Comparison of ENCODE assay signal across 8 cellular contexts in the genomic region with DNA sequence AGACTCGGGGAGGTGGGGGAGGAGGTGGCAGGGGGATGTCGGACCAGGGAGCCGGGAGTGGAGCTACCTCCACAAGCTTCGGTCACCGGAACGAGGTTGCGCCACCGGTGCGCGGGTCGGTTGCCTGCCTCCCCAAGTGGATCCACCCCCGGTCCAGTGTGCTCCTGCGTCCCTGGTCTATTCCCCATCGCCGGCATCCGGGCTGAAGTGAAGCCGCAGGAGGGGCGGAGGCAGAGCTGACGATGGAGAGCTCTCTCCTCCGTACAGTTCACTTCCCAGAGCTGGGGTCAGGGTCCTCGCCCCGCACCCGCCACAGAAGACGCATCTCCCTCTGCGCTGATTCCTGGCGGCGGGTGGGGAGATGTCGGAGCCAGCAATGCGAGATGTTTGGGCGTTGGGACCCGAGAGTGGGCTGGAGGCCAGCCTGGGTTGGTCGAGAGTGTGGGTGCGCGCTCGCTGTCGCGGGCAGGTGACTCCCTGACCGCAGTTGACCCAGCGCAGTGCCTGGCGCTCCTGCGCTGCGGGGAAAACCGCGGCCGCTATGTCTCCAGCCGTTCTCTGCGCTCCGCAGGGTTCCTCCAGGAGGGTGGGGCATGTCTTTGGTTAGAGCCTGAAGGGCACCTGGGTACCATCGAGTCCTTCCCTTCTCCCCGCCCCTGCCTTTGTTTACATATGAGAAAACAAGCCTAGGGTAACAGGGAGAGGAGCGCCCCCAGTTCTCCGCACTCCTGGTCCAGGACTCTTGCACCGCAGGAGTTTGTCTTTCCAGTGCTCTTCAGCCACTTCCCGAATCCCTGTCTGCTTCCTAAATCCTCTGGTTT. TPM values are rescaled to one million over a fixed set of nuclear protein-coding genes. Genes with fewer than 3 reads are reported as not detected.
DNase-seq lines count a peak whose midpoint lies in the region; ATAC-seq and TF ChIP-seq lines count a peak whose summit lies in the region.

No MANE protein-coding gene starts in this region.

- peaks cover 76% of the 10 kb centered on the region for H3K27me3 Mint-ChIP-seq in activated T-cell treated with anti-CD3 and anti-CD28 coated beads, Interleukin-2, amount 50 U/mL, for 72 hours (ENCODE audit: low read depth)

- H3K4me1 ChIP-seq in SK-N-SH (ENCODE audit: control insufficient read depth in 1 of 2, insufficient read depth in 2 of 2, low read depth in 1 of 2, low read length in 1 of 2) (peaks cover 5 to 44% of the 10 kb centered on the region in 2 experiments; a peak in 3 of 4 replicates), sigmoid colon (peaks cover 0 to 35% (median 25%) of the 10 kb centered on the region in 4 donors)

- H3K4me1 Mint-ChIP-seq in activated T-cell treated with anti-CD3 and anti-CD28 coated beads, Interleukin-2, amount 50 U/mL, for 72 hours (ENCODE audit: low read depth) = peaks cover 24% of the 10 kb centered on the region

- POLR2A ChIA-PET in SK-N-SH (lab: Yijun Ruan, JAX) = interaction anchor here (0.7 to 5.9 kb wide), 11 partner anchors 12 to 98 kb away, joined by 3 to 213 read pairs (median 34); no protein-coding TSS in a partner anchor

- peak overlapping the region; percentile 13 for H3K27ac Mint-ChIP-seq in activated T-cell treated with anti-CD3 and anti-CD28 coated beads, Interleukin-2, amount 50 U/mL, for 72 hours

- H3K79me2 ChIP-seq in SK-N-SH (ENCODE audit: insufficient read depth) = no peaks in the 10 kb centered on the region

- H3K36me3 ChIP-seq in SK-N-SH (replicated peaks in 1 of 2; ENCODE audit: control insufficient read depth in 1 of 2, insufficient read depth in 2 of 2, low read length in 1 of 2) (no peaks in the 10 kb centered on the region), sigmoid colon (no peaks in the 10 kb centered on the region)

- peak overlapping the region; percentile 94 to 99 for H3K4me3 Mint-ChIP-seq in activated T-cell treated with anti-CD3 and anti-CD28 coated beads, Interleukin-2, amount 50 U/mL, for 72 hours

- no peak overlapping the region for H2AFZ ChIP-seq in SK-N-SH (ENCODE audit: low read depth)

- 4% methylated on average over 23 of the region's 54 CpGs for WGBS in SK-N-SH (ENCODE audit: low lambda C conversion rate)
- WGBS in sigmoid colon, 2 donors = 2 to 3% methylated on average over 54 of the region's 54 CpGs

- TF ChIP-seq CTCF in SK-N-SH (IDR thresholded peaks at IDR 0.05) (no peak), sigmoid colon (IDR thresholded peaks at IDR 0.05) (no peak)

- H3K4me2 ChIP-seq in SK-N-SH = peak overlapping the region; percentile 81

- no peak overlapping the region for H3K9ac ChIP-seq in SK-N-SH

- TF ChIP-seq EP300 in SK-N-SH (IDR thresholded peaks at IDR 0.05; ENCODE audit: borderline replicate concordance in 1 of 2, low read depth in 1 of 2, low read length in 1 of 2) (no peak), sigmoid colon (IDR thresholded peaks at IDR 0.05) (no peak)

- TF ChIP-seq RAD21 in SK-N-SH (IDR thresholded peaks at IDR 0.05; ENCODE audit: low read length) = no peak

- peak overlapping the region in 1 of 2 experiments; percentile 93; a peak in 2 of 4 replicates for H3K27ac ChIP-seq in SK-N-SH (ENCODE audit: low read depth in 2 of 2, low read length in 1 of 2)
- H3K27ac ChIP-seq in sigmoid colon = peak overlapping the region; percentile 85 to 91 (median 86)

- H3K9me3 Mint-ChIP-seq in activated T-cell treated with anti-CD3 and anti-CD28 coated beads, Interleukin-2, amount 50 U/mL, for 72 hours = no peaks in the 10 kb centered on the region

- no peaks in the 10 kb centered on the region for H3F3A ChIP-seq in SK-N-SH (replicated peaks; ENCODE audit: insufficient read depth)

- no peaks in the 10 kb centered on the region for H3K9me2 ChIP-seq in SK-N-SH

- H4K20me1 ChIP-seq in SK-N-SH (ENCODE audit: insufficient read depth) = no peaks in the 10 kb centered on the region

- H3K9me3 ChIP-seq in SK-N-SH (no peaks in the 10 kb centered on the region), sigmoid colon (no peaks in the 10 kb centered on the region)

- TF ChIP-seq POLR2A in sigmoid colon (IDR thresholded peaks at IDR 0.05) = no peak

- intact Hi-C loops in left ventricle myocardium superior (cut with micrococcal nuclease) = loop anchor here (10.0 kb wide), 1 partner anchor 91 kb away; no protein-coding TSS in a partner anchor
- intact Hi-C loops in sigmoid colon (cut with DNase I) = loop anchor here (1.0 to 5.0 kb wide), 2 partner anchors 54 to 88 kb away; no protein-coding TSS in a partner anchor

- no peak; the same call in 2 of the 3 replicates for ATAC-seq in SK-N-SH treated with all-trans-retinoic acid at 6 μM for 48 hours
- ATAC-seq in activated T-cell treated with anti-CD3 and anti-CD28 coated beads, Interleukin-2, amount 50 U/mL, for 72 hours (replicated peaks in 1 of 2) = peak; percentile 12 to 72
- peak; percentile 12 for ATAC-seq in left ventricle myocardium superior

- DNase-seq in SK-N-SH (no peak), left ventricle myocardium superior (no peak), sigmoid colon (peak; percentile 74), mucosa of gallbladder (ENCODE audit: low spot score) (no peak), occipital lobe (lab: John Stamatoyannopoulos, UW) (no peak), Ammon's horn (ENCODE audit: low spot score) (no peak)
- DNase-seq in activated T-cell treated with anti-CD3 and anti-CD28 coated beads, Interleukin-2, amount 50 U/mL, for 72 hours = peak; percentile 18 to 74

- H3K4me3 ChIP-seq in SK-N-SH (ENCODE audit: low read depth in 2 of 2, low read length in 1 of 2) = peak overlapping the region; percentile 53 to 55; a peak in 3 of 4 replicates
- H3K4me3 ChIP-seq in sigmoid colon = peak overlapping the region; percentile 62 to 73 (median 70)

- CTCF ChIA-PET in SK-N-SH (lab: Yijun Ruan, JAX) = interaction anchor here (0.9 to 13.9 kb wide), 15 partner anchors 10 to 96 kb away, joined by 3 to 222 read pairs (median 5); no protein-coding TSS in a partner anchor

- peaks cover 62% of the 10 kb centered on the region for H3K27me3 ChIP-seq in SK-N-SH (ENCODE audit: insufficient read depth)
- peaks cover 0 to 63% (median 27%) of the 10 kb centered on the region in 3 donors for H3K27me3 ChIP-seq in sigmoid colon

- H3K36me3 Mint-ChIP-seq in activated T-cell treated with anti-CD3 and anti-CD28 coated beads, Interleukin-2, amount 50 U/mL, for 72 hours (ENCODE audit: insufficient read depth in 2 of 2) = peaks cover 6 to 8% of the 10 kb centered on the region in 2 donors

TF ChIP-seq in SK-N-SH, 30 proteins besides CTCF, POLR2A, EP300 and RAD21:
- TF ChIP-seq FOXM1 (IDR thresholded peaks at IDR 0.05; ENCODE audit: low read depth) (no peak), CHD2 (IDR thresholded peaks at IDR 0.05; ENCODE audit: low read length, partially characterized antibody) (peak; percentile 5), GATA2 (CRISPR knock-in tag; IDR thresholded peaks at IDR 0.05) (no peak), FOXJ3 (CRISPR knock-in tag; IDR thresholded peaks at IDR 0.05) (no peak), TAF1 (IDR thresholded peaks at IDR 0.05; ENCODE audit: borderline replicate concordance, low read depth, low read length) (no peak), RXRA (IDR thresholded peaks at IDR 0.05; ENCODE audit: borderline replicate concordance, low read depth) (no peak)
- TF ChIP-seq, protein P1, sequence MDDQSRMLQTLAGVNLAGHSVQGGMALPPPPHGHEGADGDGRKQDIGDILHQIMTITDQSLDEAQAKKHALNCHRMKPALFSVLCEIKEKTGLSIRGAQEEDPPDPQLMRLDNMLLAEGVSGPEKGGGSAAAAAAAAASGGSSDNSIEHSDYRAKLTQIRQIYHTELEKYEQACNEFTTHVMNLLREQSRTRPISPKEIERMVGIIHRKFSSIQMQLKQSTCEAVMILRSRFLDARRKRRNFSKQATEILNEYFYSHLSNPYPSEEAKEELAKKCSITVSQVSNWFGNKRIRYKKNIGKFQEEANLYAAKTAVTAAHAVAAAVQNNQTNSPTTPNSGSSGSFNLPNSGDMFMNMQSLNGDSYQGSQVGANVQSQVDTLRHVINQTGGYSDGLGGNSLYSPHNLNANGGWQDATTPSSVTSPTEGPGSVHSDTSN (IDR thresholded peaks at IDR 0.05) = no peak

TF ChIP-seq in SK-N-SH treated with all-trans-retinoic acid at 6 μM for 48 hours, 23 proteins besides CTCF, POLR2A, EP300 and RAD21 (continues in another document):
- no peak; the same call in 1 of the 2 replicates for TF ChIP-seq GLIS3 (CRISPR knock-in tag; IDR thresholded peaks at IDR 0.05)
- no peak for TF ChIP-seq CSDC2 (CRISPR knock-in tag; IDR thresholded peaks at IDR 0.05)
- TF ChIP-seq ARNTL (CRISPR knock-in tag; IDR thresholded peaks at IDR 0.05; ENCODE audit: borderline replicate concordance, low read depth) = no peak
- TF ChIP-seq TOX (CRISPR knock-in tag; IDR thresholded peaks at IDR 0.05; ENCODE audit: borderline replicate concordance) = no peak
- TF ChIP-seq BACH2 (CRISPR knock-in tag; IDR thresholded peaks at IDR 0.05; ENCODE audit: borderline replicate concordance) = no peak
- no peak for TF ChIP-seq PPARA (CRISPR knock-in tag; IDR thresholded peaks at IDR 0.05; ENCODE audit: borderline replicate concordance)
- TF ChIP-seq, protein P2, sequence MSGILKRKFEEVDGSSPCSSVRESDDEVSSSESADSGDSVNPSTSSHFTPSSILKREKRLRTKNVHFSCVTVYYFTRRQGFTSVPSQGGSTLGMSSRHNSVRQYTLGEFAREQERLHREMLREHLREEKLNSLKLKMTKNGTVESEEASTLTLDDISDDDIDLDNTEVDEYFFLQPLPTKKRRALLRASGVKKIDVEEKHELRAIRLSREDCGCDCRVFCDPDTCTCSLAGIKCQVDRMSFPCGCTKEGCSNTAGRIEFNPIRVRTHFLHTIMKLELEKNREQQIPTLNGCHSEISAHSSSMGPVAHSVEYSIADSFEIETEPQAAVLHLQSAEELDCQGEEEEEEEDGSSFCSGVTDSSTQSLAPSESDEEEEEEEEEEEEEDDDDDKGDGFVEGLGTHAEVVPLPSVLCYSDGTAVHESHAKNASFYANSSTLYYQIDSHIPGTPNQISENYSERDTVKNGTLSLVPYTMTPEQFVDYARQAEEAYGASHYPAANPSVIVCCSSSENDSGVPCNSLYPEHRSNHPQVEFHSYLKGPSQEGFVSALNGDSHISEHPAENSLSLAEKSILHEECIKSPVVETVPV (CRISPR knock-in tag; IDR thresholded peaks at IDR 0.05) = no peak
- TF ChIP-seq RARB (CRISPR knock-in tag; IDR thresholded peaks at IDR 0.05) = no peak
- TF ChIP-seq ESRRG (CRISPR knock-in tag; IDR thresholded peaks at IDR 0.05) = no peak
- no peak for TF ChIP-seq ZNF70 (CRISPR knock-in tag; IDR thresholded peaks at IDR 0.05)

RNA-seq across cellular contexts. Expression of gene C11orf96, which starts 1.7 kb away (rescaled TPM):
- polyA plus RNA-seq in SK-N-SH (2012; rRNA removed) (11.1 and 18.0 TPM in 2 replicates), sigmoid colon (10 to 100 TPM in 2 of 3 donors, 1 to 10 TPM in 1; 7.4 to 29.3 (median 24.6) TPM)
- polyA plus RNA-seq in SK-N-SH (2012; cell fraction: cytosol; rRNA removed) = 14.6 and 28.5 TPM in 2 replicates
- 20.2 and 38.7 TPM in 2 replicates for polyA plus RNA-seq in SK-N-SH (2012; cell fraction: nucleus; rRNA removed)
- 1 to 10 TPM; 4.7 to 8.6 TPM for total RNA-seq in activated T-cell treated with anti-CD3 and anti-CD28 coated beads, Interleukin-2, amount 50 U/mL, for 72 hours
- total RNA-seq in left ventricle myocardium superior (16.1 TPM), sigmoid colon (100 to 1,000 TPM in 2 of 4 donors, 10 to 100 TPM in 2; 47.4 to 336 (median 95.6) TPM), mucosa of gallbladder (143 TPM), occipital lobe (19.8 TPM)

Comparison
In these comparisons a context has a peak if more than half of its experiments do, and no peak if none do; other contexts are left out.
1. DNase-seq: peak in activated T-cell treated with anti-CD3 and anti-CD28 coated beads, Interleukin-2, amount 50 U/mL, for 72 hours (2 of 2) and sigmoid colon (single experiment); none in SK-N-SH (single experiment), left ventricle myocardium superior (single experiment), mucosa of gallbladder (single experiment), occipital lobe (single experiment) and Ammon's horn (single experiment).